8 cellular contexts compared by ENCODE assay signal in genomic region chr5:175507671-175508070, GRCh38. TPM values are rescaled to one million over a fixed set of nuclear protein-coding genes. Genes with fewer than 3 reads are reported as not detected.
DNase-seq lines count a peak whose midpoint lies in the region; ATAC-seq lines count a peak whose summit lies in the region.
"Not testable (repeated sequence)": the region's sequence is repeated elsewhere in the genome, so short reads cannot be mapped to it uniquely, and the experiment has no call there.

No MANE protein-coding gene starts in this region.

- not testable (repeated sequence) for H3K27ac ChIP-seq in effector memory CD4-positive, alpha-beta T cell (ENCODE audit: insufficient read depth, low read length, poor library complexity, severe bottlenecking)

- not testable (repeated sequence) for H3K9me3 Mint-ChIP-seq in activated T-cell treated with anti-CD3 and anti-CD28 coated beads, Interleukin-2, amount 50 U/mL, for 24 hours; activated naive CD4-positive, alpha-beta T cell treated with anti-CD3 and anti-CD28 coated beads for 36 hours

- H3K27me3 ChIP-seq in effector memory CD4-positive, alpha-beta T cell (replicated peaks; ENCODE audit: control insufficient read depth, insufficient read depth, low read length, poor library complexity, severe bottlenecking): not testable (repeated sequence)

- H3K4me1 ChIP-seq in effector memory CD4-positive, alpha-beta T cell (ENCODE audit: control insufficient read depth, insufficient read depth, low read length, poor library complexity, severe bottlenecking): not testable (repeated sequence)

- peaks cover 95% of the 10 kb centered on the region for H3K36me3 Mint-ChIP-seq in activated T-cell treated with anti-CD3 and anti-CD28 coated beads, Interleukin-2, amount 50 U/mL, for 24 hours (ENCODE audit: low read depth)
- peaks cover 64% of the 10 kb centered on the region for H3K36me3 Mint-ChIP-seq in activated naive CD4-positive, alpha-beta T cell treated with anti-CD3 and anti-CD28 coated beads for 36 hours (ENCODE audit: low read depth)

- peak overlapping the region; percentile 88 for H3K27ac Mint-ChIP-seq in activated T-cell treated with anti-CD3 and anti-CD28 coated beads, Interleukin-2, amount 50 U/mL, for 24 hours
- H3K27ac Mint-ChIP-seq in activated naive CD4-positive, alpha-beta T cell treated with anti-CD3 and anti-CD28 coated beads for 36 hours: peak overlapping the region; percentile 76

- CTCF ChIA-PET in activated naive CD4-positive, alpha-beta T cell treated with anti-CD3 and anti-CD28 coated beads for 36 hours (lab: Charles Lee): interaction anchor here (0.5 to 0.6 kb wide), 2 partner anchors 193 to 985 kb away, joined by 4 to 5 read pairs; no protein-coding TSS in a partner anchor

- not testable (repeated sequence) for H3K4me3 Mint-ChIP-seq in activated T-cell treated with anti-CD3 and anti-CD28 coated beads, Interleukin-2, amount 50 U/mL, for 24 hours; activated naive CD4-positive, alpha-beta T cell treated with anti-CD3 and anti-CD28 coated beads for 36 hours

- intact Hi-C loops in activated naive CD4-positive, alpha-beta T cell treated with anti-CD3 and anti-CD28 coated beads for 36 hours (cut with micrococcal nuclease): loop anchor here (1.0 kb wide), 2 partner anchors 8 to 10 kb away; no protein-coding TSS in a partner anchor

- H3K9me3 ChIP-seq in effector memory CD4-positive, alpha-beta T cell (ENCODE audit: control insufficient read depth, low read length): not testable (repeated sequence)

- H3K27me3 Mint-ChIP-seq in activated T-cell treated with anti-CD3 and anti-CD28 coated beads, Interleukin-2, amount 50 U/mL, for 24 hours; activated naive CD4-positive, alpha-beta T cell treated with anti-CD3 and anti-CD28 coated beads for 36 hours (ENCODE audit: low read depth): not testable (repeated sequence)

- peak; percentile 43 for ATAC-seq in GM18868 (IDR thresholded peaks at IDR 0.05; ENCODE audit: unreplicated experiment)

- H3K36me3 ChIP-seq in effector memory CD4-positive, alpha-beta T cell (ENCODE audit: control insufficient read depth, insufficient read depth, low read length): peaks cover 39% of the 10 kb centered on the region

- peak; percentile 36 for DNase-seq in T-helper 22 cell (ENCODE audit: low read depth)
- peak; percentile 24 to 33 for DNase-seq in activated CD4-positive, alpha-beta T cell treated with anti-CD3 and anti-CD28 coated beads, Interleukin-2, amount 50 U/mL, for 48 hours
- not testable (repeated sequence) for DNase-seq in activated T-cell treated with anti-CD3 and anti-CD28 coated beads, Interleukin-2, amount 50 U/mL, for 24 hours
- peak; percentile 69 for DNase-seq in activated naive CD4-positive, alpha-beta T cell treated with anti-CD3 and anti-CD28 coated beads for 36 hours
- DNase-seq in effector memory CD4-positive, alpha-beta T cell: peak in 2 of 3 donors; percentile 5 to 19
- DNase-seq in stimulated activated CD4-positive, alpha-beta T cell treated with anti-CD3 and anti-CD28 coated beads, Interleukin-4, amount 100 ng/mL, for 1 hour: peak; percentile 30
- peak; percentile 11 for DNase-seq in stimulated activated naive CD4-positive, alpha-beta T cell treated with Interleukin-2 at 50 U/mL for 16 hours (lab: John Stamatoyannopoulos, UW)

- peaks cover 50% of the 10 kb centered on the region for H3K4me1 Mint-ChIP-seq in activated T-cell treated with anti-CD3 and anti-CD28 coated beads, Interleukin-2, amount 50 U/mL, for 24 hours (ENCODE audit: low read depth)
- H3K4me1 Mint-ChIP-seq in activated naive CD4-positive, alpha-beta T cell treated with anti-CD3 and anti-CD28 coated beads for 36 hours (ENCODE audit: low read depth): peaks cover 40% of the 10 kb centered on the region

- H3K4me3 ChIP-seq in effector memory CD4-positive, alpha-beta T cell (ENCODE audit: insufficient read depth, low read depth, low read length, poor library complexity, severe bottlenecking): not testable (repeated sequence)

RNA-seq across cellular contexts. Expression of gene SFXN1, which starts 29.3 kb away (rescaled TPM):
- total RNA-seq in activated naive CD4-positive, alpha-beta T cell treated with anti-CD3 and anti-CD28 coated beads for 36 hours: 100 to 1,000 TPM; 350 to 358 TPM
